ENCODE assay signal across 16 cellular contexts in genomic region chrX:42754129-42754528, GRCh38. TPM values are rescaled to one million over a fixed set of nuclear protein-coding genes. Genes with fewer than 3 reads are reported as not detected.
DNase-seq lines count a peak whose midpoint lies in the region; ATAC-seq and TF ChIP-seq lines count a peak whose summit lies in the region.
"Had no signal": no experiment of that assay in that cellular context is flagged by ENCODE, and none has a peak within 500 bp of the region (broad histone marks: within the 10 kb centered on the region; RNA-seq: fewer than 3 reads in every experiment).

No MANE protein-coding gene starts in this region.

- intact Hi-C loops in Caco-2 (cut with micrococcal nuclease; ENCODE audit: unreplicated experiment) (no loop called here), mucosa of descending colon (cut with DNase I, micrococcal nuclease) (no loop called here)

- POLR2A ChIA-PET in Caco-2 (lab: Charles Lee) = no interaction called here

- TF ChIP-seq CTCF in Caco-2 (IDR thresholded peaks at IDR 0.05; ENCODE audit: insufficient read depth in 1 of 2, low read depth in 1 of 2, low read length in 1 of 2, severe bottlenecking in 1 of 2, unreplicated experiment in 1 of 2) (no peak), mucosa of descending colon (IDR thresholded peaks at IDR 0.05) (no peak)

- H3K27ac ChIP-seq in subcutaneous abdominal adipose tissue (ENCODE audit: low read depth, low read length) = peak overlapping the region; percentile 63

- no peaks in the 10 kb centered on the region for H3K27me3 ChIP-seq in Caco-2 (replicated peaks; ENCODE audit: control insufficient read depth, insufficient read depth, low read length)
- H3K27me3 ChIP-seq in adipocyte (replicated peaks; ENCODE audit: control insufficient read depth, insufficient read depth, low read length) = no peaks in the 10 kb centered on the region
- H3K27me3 ChIP-seq in subcutaneous abdominal adipose tissue (ENCODE audit: control insufficient read depth in 5 of 5, insufficient read depth in 4 of 5, low read length in 5 of 5) = peaks cover 0 to 5% (median 0%) of the 10 kb centered on the region in 5 donors

- CTCF ChIA-PET in Caco-2 (lab: Charles Lee) = interaction anchor here (0.5 kb wide), 1 partner anchor 189 kb away, joined by 5 read pairs; no protein-coding TSS in a partner anchor

- no peak overlapping the region for H3K4me3 Mint-ChIP-seq in Caco-2 (ENCODE audit: unreplicated experiment)
- H3K4me3 Mint-ChIP-seq in activated naive CD8-positive, alpha-beta T cell treated with anti-CD3 and anti-CD28 coated beads for 36 hours = no peak overlapping the region
- H3K4me3 Mint-ChIP-seq: CD14-positive monocyte; CD8-positive, alpha-beta T cell; IgD-negative memory B cell had no signal

- no peaks in the 10 kb centered on the region for H3K27me3 Mint-ChIP-seq in Caco-2 (ENCODE audit: insufficient read depth, unreplicated experiment)
- no peaks in the 10 kb centered on the region for H3K27me3 Mint-ChIP-seq in activated naive CD8-positive, alpha-beta T cell treated with anti-CD3 and anti-CD28 coated beads for 36 hours
- H3K27me3 Mint-ChIP-seq: IgD-negative memory B cell had no signal

- peaks cover 6% of the 10 kb centered on the region for H3K36me3 Mint-ChIP-seq in Caco-2 (ENCODE audit: insufficient read depth, unreplicated experiment)
- H3K36me3 Mint-ChIP-seq in activated naive CD8-positive, alpha-beta T cell treated with anti-CD3 and anti-CD28 coated beads for 36 hours = no peaks in the 10 kb centered on the region
- H3K36me3 Mint-ChIP-seq: CD14-positive monocyte; CD8-positive, alpha-beta T cell; IgD-negative memory B cell had no signal

- H3K9me3 Mint-ChIP-seq in Caco-2 (ENCODE audit: unreplicated experiment) = peaks cover 9% of the 10 kb centered on the region
- H3K9me3 Mint-ChIP-seq in activated naive CD8-positive, alpha-beta T cell treated with anti-CD3 and anti-CD28 coated beads for 36 hours = no peaks in the 10 kb centered on the region
- H3K9me3 Mint-ChIP-seq: CD8-positive, alpha-beta T cell had no signal

- peak; percentile 34 for ATAC-seq in mucosa of descending colon
- no peak for ATAC-seq in GM18873 (IDR thresholded peaks at IDR 0.05; ENCODE audit: low FRiP score, unreplicated experiment)
- ATAC-seq: CD8-positive, alpha-beta T cell had no signal

- H3K4me1 ChIP-seq in Caco-2 = peaks cover 42% of the 10 kb centered on the region
- peaks cover 18% of the 10 kb centered on the region for H3K4me1 ChIP-seq in adipocyte (ENCODE audit: control insufficient read depth, insufficient read depth, low read length)
- no peaks in the 10 kb centered on the region for H3K4me1 ChIP-seq in mucosa of descending colon (ENCODE audit: low read depth)
- peaks cover 2 to 13% (median 9%) of the 10 kb centered on the region in 5 donors for H3K4me1 ChIP-seq in subcutaneous abdominal adipose tissue (ENCODE audit: control insufficient read depth in 5 of 5, insufficient read depth in 5 of 5, low read length in 5 of 5)
- H3K4me1 ChIP-seq: HAP-1 had no signal

- H3K4me3 ChIP-seq in Caco-2 (ENCODE audit: low read depth, low read length) (no peak overlapping the region), adipocyte (ENCODE audit: low read length) (peak overlapping the region; percentile 15), mucosa of descending colon (no peak overlapping the region), subcutaneous abdominal adipose tissue (ENCODE audit: low read depth in 1 of 5, low read length in 5 of 5) (no peak overlapping the region)
- H3K4me3 ChIP-seq: HAP-1 had no signal

- no peak overlapping the region for H3K9ac ChIP-seq in adipocyte (ENCODE audit: low read length)
- H3K9ac ChIP-seq in subcutaneous abdominal adipose tissue (ENCODE audit: low read length in 5 of 5) = no peak overlapping the region

- no peaks in the 10 kb centered on the region for H3K36me3 ChIP-seq in Caco-2 (ENCODE audit: control insufficient read depth, insufficient read depth, low read length)
- H3K36me3 ChIP-seq in adipocyte (ENCODE audit: control insufficient read depth, insufficient read depth, low read length, severe bottlenecking) = no peaks in the 10 kb centered on the region
- no peaks in the 10 kb centered on the region for H3K36me3 ChIP-seq in mucosa of descending colon (ENCODE audit: low read depth)
- no peaks in the 10 kb centered on the region for H3K36me3 ChIP-seq in subcutaneous abdominal adipose tissue (ENCODE audit: control insufficient read depth in 5 of 5, insufficient read depth in 5 of 5, low read length in 5 of 5)
- H3K36me3 ChIP-seq: HAP-1 had no signal

- H3K4me1 Mint-ChIP-seq in Caco-2 (ENCODE audit: low read depth, unreplicated experiment) = peaks cover 15% of the 10 kb centered on the region
- H3K4me1 Mint-ChIP-seq in activated naive CD8-positive, alpha-beta T cell treated with anti-CD3 and anti-CD28 coated beads for 36 hours = peaks cover 2% of the 10 kb centered on the region
- H3K4me1 Mint-ChIP-seq: CD14-positive monocyte, IgD-negative memory B cell had no signal

- H3K9me3 ChIP-seq in Caco-2 = no peaks in the 10 kb centered on the region
- no peaks in the 10 kb centered on the region for H3K9me3 ChIP-seq in adipocyte (ENCODE audit: control insufficient read depth, low read length)
- no peaks in the 10 kb centered on the region for H3K9me3 ChIP-seq in mucosa of descending colon
- H3K9me3 ChIP-seq in subcutaneous abdominal adipose tissue (ENCODE audit: control insufficient read depth in 5 of 5, low read length in 5 of 5) = no peaks in the 10 kb centered on the region
- H3K9me3 ChIP-seq: HAP-1 had no signal

- DNase-seq in Caco-2 = peak; percentile 3 to 44
- DNase-seq in adipocyte (ENCODE audit: low read depth) = no peak
- DNase-seq in mucosa of descending colon = no peak
- no peak for DNase-seq in activated naive CD8-positive, alpha-beta T cell treated with anti-CD3 and anti-CD28 coated beads for 36 hours
- no peak for DNase-seq in DMS 273 treated with DMSO at 0.1 percent for 48 hours (lab: John Stamatoyannopoulos, UW)
- DNase-seq: CD8-positive, alpha-beta T cell; COR-L47; DMS53; GF-D8 had no signal

- BruUV-seq in Caco-2 (replicated peaks; lab: Mats Ljungman, UMichigan) = no TSS peak

- H3K27ac Mint-ChIP-seq in Caco-2 (ENCODE audit: unreplicated experiment) = peak overlapping the region; percentile 72
- no peak overlapping the region for H3K27ac Mint-ChIP-seq in activated naive CD8-positive, alpha-beta T cell treated with anti-CD3 and anti-CD28 coated beads for 36 hours
- H3K27ac Mint-ChIP-seq: CD14-positive monocyte; CD8-positive, alpha-beta T cell had no signal

RNA-seq across cellular contexts. Expression of gene PPP1R2C, which starts 23.8 kb away (rescaled TPM):
- not detected in 2 replicates for total RNA-seq in Caco-2 (2022)
- total RNA-seq in mucosa of descending colon = not detected
- total RNA-seq in activated naive CD8-positive, alpha-beta T cell treated with anti-CD3 and anti-CD28 coated beads for 36 hours = not detected
- total RNA-seq: CD8-positive, alpha-beta T cell; H1; HT-29 had no signal

Comparison
In these comparisons a context has a peak if more than half of its experiments do, and no peak if none do; other contexts are left out.
1. DNase-seq: peak in Caco-2 (2 of 2); none in adipocyte (single experiment), mucosa of descending colon (0 of 3), activated naive CD8-positive, alpha-beta T cell treated with anti-CD3 and anti-CD28 coated beads for 36 hours (single experiment) and DMS 273 treated with DMSO at 0.1 percent for 48 hours (single experiment).